Comparison of ENCODE assay signal across 8 cellular contexts in the genomic region with DNA sequence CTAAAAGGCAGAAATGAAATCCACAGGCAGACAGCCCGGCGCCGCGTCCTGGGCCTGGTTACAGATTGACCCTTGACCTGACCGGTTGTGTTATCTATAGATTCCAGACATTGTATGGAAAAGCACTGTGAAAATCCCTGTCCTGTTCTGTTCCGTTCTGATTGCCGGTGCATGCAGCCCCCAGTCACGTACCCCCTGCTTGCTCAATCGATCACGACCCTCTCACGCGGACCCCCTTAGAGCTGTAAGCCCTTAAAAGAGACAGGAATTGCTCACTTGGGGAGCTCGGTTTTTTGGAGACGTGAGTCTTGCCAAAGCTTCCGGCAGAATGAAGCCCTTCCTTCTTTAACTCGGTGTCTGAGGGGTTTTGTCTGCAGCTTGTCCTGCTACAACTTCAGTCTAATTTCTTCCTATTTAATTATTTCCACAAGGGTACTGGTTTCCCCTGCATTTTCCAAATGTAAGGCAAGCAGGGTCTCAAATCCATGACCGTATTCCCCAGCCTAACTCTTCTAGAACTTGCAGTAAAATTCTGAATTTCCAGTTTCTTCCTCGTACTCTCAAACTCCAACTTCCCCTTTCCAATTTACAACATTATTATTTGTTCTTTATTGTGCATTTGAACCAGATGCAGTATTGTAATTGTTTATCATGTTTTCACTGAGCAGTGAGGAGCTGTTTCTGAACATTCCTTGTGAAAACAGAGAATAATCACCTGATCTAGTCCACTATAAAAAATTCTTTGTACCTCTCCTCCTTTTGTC. TPM values are rescaled to one million over a fixed set of nuclear protein-coding genes. Genes with fewer than 3 reads are reported as not detected.
DNase-seq lines count a peak whose midpoint lies in the region; ATAC-seq and TF ChIP-seq lines count a peak whose summit lies in the region.
"Not testable (repeated sequence)": the region's sequence is repeated elsewhere in the genome, so short reads cannot be mapped to it uniquely, and the experiment has no call there.

No MANE protein-coding gene starts in this region.

- 38% methylated on average over 13 of the region's 18 CpGs for WGBS in suprapubic skin

- H3K9me3 Mint-ChIP-seq in CD8-positive, alpha-beta T cell; neural crest cell: not testable (repeated sequence)
- H3K9me3 Mint-ChIP-seq in activated T-cell treated with anti-CD3 and anti-CD28 coated beads, Interleukin-2, amount 50 U/mL, for 24 hours, result peaks cover 15% of the 10 kb centered on the region

- not testable (repeated sequence) for H3K4me1 ChIP-seq in CD8-positive, alpha-beta T cell (ENCODE audit: insufficient read depth, low read length); iPS-18a (ENCODE audit: control insufficient read depth, low read depth, low read length); suprapubic skin

- H3K27ac Mint-ChIP-seq in CD8-positive, alpha-beta T cell, result peak overlapping the region; percentile 28
- peak overlapping the region; percentile 75 for H3K27ac Mint-ChIP-seq in activated T-cell treated with anti-CD3 and anti-CD28 coated beads, Interleukin-2, amount 50 U/mL, for 24 hours
- H3K27ac Mint-ChIP-seq in neural crest cell (ENCODE audit: unreplicated experiment), result peak overlapping the region; percentile 88

- ATAC-seq in CD8-positive, alpha-beta T cell, result not testable (repeated sequence)

- peaks cover 11% of the 10 kb centered on the region for H3K9me3 ChIP-seq in CD8-positive, alpha-beta T cell (ENCODE audit: low read length)
- H3K9me3 ChIP-seq in iPS-18a (ENCODE audit: control insufficient read depth, low read depth, low read length); suprapubic skin: not testable (repeated sequence)

- not testable (repeated sequence) for H3K4me3 ChIP-seq in CD8-positive, alpha-beta T cell (ENCODE audit: low read depth, low read length)
- H3K4me3 ChIP-seq in HL-60 (replicated peaks; ENCODE audit: insufficient read depth, low read length) (peak overlapping the region; percentile 33), coronary artery (peak overlapping the region; percentile 51), iPS-18a (ENCODE audit: low read length) (peak overlapping the region; percentile 42), suprapubic skin (peak overlapping the region; percentile 7)

- intact Hi-C loops in CD8-positive, alpha-beta T cell (cut with DNase I, micrococcal nuclease), result loop anchor here (1.0 to 2.0 kb wide), 2 partner anchors 38 to 41 kb away; no protein-coding TSS in a partner anchor

- not testable (repeated sequence) for H3K9ac ChIP-seq in iPS-18a (ENCODE audit: low read length)

- CTCF ChIA-PET in CD8-positive, alpha-beta T cell (lab: Charles Lee), result not testable (repeated sequence)

- H3K4me3 Mint-ChIP-seq in CD8-positive, alpha-beta T cell, result peak overlapping the region; percentile 83
- peak overlapping the region; percentile 84 for H3K4me3 Mint-ChIP-seq in activated T-cell treated with anti-CD3 and anti-CD28 coated beads, Interleukin-2, amount 50 U/mL, for 24 hours
- peak overlapping the region; percentile 97 for H3K4me3 Mint-ChIP-seq in neural crest cell

- not testable (repeated sequence) for TF ChIP-seq EP300 in suprapubic skin (IDR thresholded peaks at IDR 0.05)

- H3K27me3 Mint-ChIP-seq in CD8-positive, alpha-beta T cell (ENCODE audit: low read depth); activated T-cell treated with anti-CD3 and anti-CD28 coated beads, Interleukin-2, amount 50 U/mL, for 24 hours; neural crest cell (ENCODE audit: low read depth): not testable (repeated sequence)

- not testable (repeated sequence) for DNase-seq in CD8-positive, alpha-beta T cell; HL-60 (ENCODE audit: low read depth in 1 of 2, low spot score in 1 of 2); activated T-cell treated with anti-CD3 and anti-CD28 coated beads, Interleukin-2, amount 50 U/mL, for 24 hours; coronary artery (ENCODE audit: low spot score); neural crest cell (ENCODE audit: low read depth, low spot score); suprapubic skin (ENCODE audit: low spot score in 2 of 2)
- DNase-seq in SIG-M5 treated with dmso at 0.1 percent for 504 hours (lab: John Stamatoyannopoulos, UW; ENCODE audit: unreplicated experiment), result peak; percentile 70

- not testable (repeated sequence) for H3K27me3 ChIP-seq in CD8-positive, alpha-beta T cell (ENCODE audit: insufficient read depth, low read length); HL-60 (ENCODE audit: insufficient read depth, poor library complexity, severe bottlenecking); iPS-18a (ENCODE audit: control insufficient read depth, insufficient read depth, low read length); suprapubic skin

- H3K4me1 Mint-ChIP-seq in CD8-positive, alpha-beta T cell (ENCODE audit: low read depth); activated T-cell treated with anti-CD3 and anti-CD28 coated beads, Interleukin-2, amount 50 U/mL, for 24 hours (ENCODE audit: low read depth); neural crest cell: not testable (repeated sequence)

- H3K36me3 ChIP-seq in CD8-positive, alpha-beta T cell (ENCODE audit: insufficient read depth, low read length); iPS-18a (ENCODE audit: control insufficient read depth, low read depth, low read length); suprapubic skin: not testable (repeated sequence)

- TF ChIP-seq CTCF in CD8-positive, alpha-beta T cell (IDR thresholded peaks at IDR 0.05); HL-60 (IDR thresholded peaks at IDR 0.05; ENCODE audit: insufficient read depth, low read length); coronary artery (IDR thresholded peaks at IDR 0.05); neural crest cell (conservative IDR thresholded peaks at IDR 0.05); suprapubic skin (IDR thresholded peaks at IDR 0.05): not testable (repeated sequence)

- not testable (repeated sequence) for H3K27ac ChIP-seq in CD8-positive, alpha-beta T cell (ENCODE audit: low read depth, low read length); coronary artery; iPS-18a (ENCODE audit: low read length); suprapubic skin
- peak overlapping the region; percentile 59 for H3K27ac ChIP-seq in HL-60 (replicated peaks)

- TF ChIP-seq POLR2A in suprapubic skin (IDR thresholded peaks at IDR 0.05), result not testable (repeated sequence)

- POLR2A ChIA-PET in CD8-positive, alpha-beta T cell (lab: Charles Lee), result not testable (repeated sequence)

- peaks cover 23% of the 10 kb centered on the region for H3K36me3 Mint-ChIP-seq in CD8-positive, alpha-beta T cell
- peaks cover 42% of the 10 kb centered on the region for H3K36me3 Mint-ChIP-seq in activated T-cell treated with anti-CD3 and anti-CD28 coated beads, Interleukin-2, amount 50 U/mL, for 24 hours (ENCODE audit: low read depth)
- peaks cover 36% of the 10 kb centered on the region for H3K36me3 Mint-ChIP-seq in neural crest cell (ENCODE audit: low read depth)

RNA-seq across cellular contexts. Expression of gene ZNF669, which starts 23.5 kb away (rescaled TPM):
- total RNA-seq in CD8-positive, alpha-beta T cell, result 10 to 100 TPM; 15.5 to 23.2 TPM
- total RNA-seq in neural crest cell (19.8 and 21.8 TPM in 2 replicates), suprapubic skin (10 to 100 TPM in 1 of 4 donors, 1 to 10 TPM in 3; 4.6 to 10.5 (median 5.8) TPM)

RNA-seq across cellular contexts. Expression of gene ZNF124, which starts 44.1 kb away (rescaled TPM):
- 10 to 100 TPM; 22.4 to 23.4 TPM for total RNA-seq in CD8-positive, alpha-beta T cell
- total RNA-seq in neural crest cell, result 87.0 and 90.2 TPM in 2 replicates
- total RNA-seq in suprapubic skin, result 10 to 100 TPM; 12.6 to 15.1 (median 14.4) TPM

RNA-seq across cellular contexts. Expression of gene ZNF670, which starts 49.1 kb away (rescaled TPM):
- under 1 TPM in 1 of 2 experiments, not detected in 1; 0.17 TPM for total RNA-seq in CD8-positive, alpha-beta T cell
- 12.2 and 13.2 TPM in 2 replicates for total RNA-seq in neural crest cell
- 1 to 10 TPM; 2.1 to 4.3 (median 2.5) TPM for total RNA-seq in suprapubic skin

Comparison
In these comparisons a context has a peak if more than half of its experiments do, and no peak if none do; other contexts are left out.
1. H3K27ac Mint-ChIP-seq: peak in every context shown above with its lines; median percentile 88 in neural crest cell; 75 in activated T-cell treated with anti-CD3 and anti-CD28 coated beads, Interleukin-2, amount 50 U/mL, for 24 hours; 28 in CD8-positive, alpha-beta T cell.